ENCODE assay signal across 8 cellular contexts in the genomic region with DNA sequence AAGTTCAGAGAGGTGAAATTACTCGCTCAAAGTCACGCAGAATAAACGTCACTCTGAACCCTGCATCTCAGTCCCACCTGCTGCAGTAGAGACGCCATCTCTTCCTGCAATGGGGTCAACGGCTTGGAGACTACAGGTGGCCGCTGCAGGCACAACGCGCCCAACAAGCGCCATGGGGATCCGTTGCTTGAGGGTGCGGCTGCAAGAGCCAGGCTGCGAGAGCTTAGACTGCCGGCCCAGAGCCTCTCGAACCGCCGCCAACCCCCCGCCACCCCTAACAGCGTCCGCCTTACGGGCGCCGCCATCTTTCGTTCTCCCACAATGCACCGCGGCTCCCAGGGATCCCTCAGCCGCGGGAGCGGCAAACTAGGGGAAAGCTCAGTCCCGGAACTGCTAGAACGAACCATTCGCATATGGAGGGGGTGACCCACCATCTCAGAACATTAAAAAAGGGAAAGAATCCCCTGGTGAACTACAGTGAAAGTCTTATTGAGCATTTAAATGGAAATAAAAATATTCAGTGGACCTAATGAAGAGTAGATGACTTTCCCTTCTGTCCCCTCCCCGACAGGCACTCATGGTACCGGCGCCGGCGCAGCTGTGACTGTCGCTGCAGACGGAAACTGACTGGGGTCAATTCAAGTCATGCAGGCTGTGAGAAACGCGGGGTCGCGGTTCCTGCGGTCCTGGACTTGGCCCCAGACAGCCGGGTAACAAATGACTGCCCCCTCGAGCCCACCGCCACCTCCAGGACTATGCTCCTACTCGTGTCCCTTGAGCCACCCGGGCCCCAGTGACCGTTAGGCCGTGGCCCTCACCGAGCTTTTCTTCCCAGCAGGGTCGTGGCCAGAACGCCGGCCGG. TPM values are rescaled to one million over a fixed set of nuclear protein-coding genes. Genes with fewer than 3 reads are reported as not detected.
DNase-seq lines count a peak whose midpoint lies in the region; ATAC-seq and TF ChIP-seq lines count a peak whose summit lies in the region.

MRPL46 (minus strand) TSS at position 316 of the 862 bp plus-strand sequence; CDS start at position 305, 11 bp downstream.
MRPS11 (plus strand) TSS at position 636 of the 862 bp plus-strand sequence; CDS start at position 646, 10 bp downstream.

- TF ChIP-seq CTCF in epithelial cell of esophagus (IDR thresholded peaks at IDR 0.05; ENCODE audit: insufficient read depth, low read depth, low read length, missing control alignments): no peak

- peak within 1 kb of the TSS; percentile 94 for H3K4me3 ChIP-seq in epithelial cell of esophagus (ENCODE audit: low read length)
- H3K4me3 ChIP-seq in mononuclear cell (ENCODE audit: low read length): peak within 1 kb of the TSS; percentile 73

- peaks cover 25% of the 10 kb centered on the region for H3K4me1 ChIP-seq in mononuclear cell (ENCODE audit: insufficient read depth, low read length)

- H3K27me3 ChIP-seq in mononuclear cell (ENCODE audit: insufficient read depth, low read length): no peaks in the 10 kb centered on the region

- ATAC-seq in GM21528 (IDR thresholded peaks at IDR 0.05; ENCODE audit: low FRiP score, unreplicated experiment): peak; percentile 91

- no peaks in the 10 kb centered on the region for H3K9me3 ChIP-seq in mononuclear cell (ENCODE audit: low read depth, low read length)

- peak; percentile 62 for DNase-seq in DMS 273 treated with DMSO at 0.1 percent for 48 hours (lab: John Stamatoyannopoulos, UW)
- peak; percentile 78 for DNase-seq in HuH-7.5 (ENCODE audit: low spot score)
- DNase-seq in OCI-M1 (lab: John Stamatoyannopoulos, UW): peak; percentile 92
- peak; percentile 86 for DNase-seq in activated T-cell treated with anti-CD3 and anti-CD28 coated beads for 24 hours (ENCODE audit: low read depth)
- DNase-seq in epithelial cell of esophagus (ENCODE audit: low read depth): peak; percentile 85
- DNase-seq in stimulated activated CD8-positive, alpha-beta memory T cell treated with anti-CD3 and anti-CD28 coated beads, Interleukin-4, amount 100 ng/mL, for 1 hour (ENCODE audit: low read depth in 2 of 2, low spot score in 1 of 2): peak; percentile 62 to 79

RNA-seq across cellular contexts. Expression of gene MRPL46, which starts in this region (rescaled TPM):
- 8.7 TPM for total RNA-seq in mononuclear cell

RNA-seq across cellular contexts. Expression of gene MRPS11, which starts in this region (rescaled TPM):
- 5.0 TPM for total RNA-seq in mononuclear cell

Comparison
In these comparisons a context has a peak if more than half of its experiments do, and no peak if none do; other contexts are left out.
1. Peak in every context shown above with its lines: DNase-seq, ATAC-seq and H3K4me3 ChIP-seq.